1 cellular context compared by ENCODE assay signal in genomic region chr12:69739287-69740191, GRCh38.
TF ChIP-seq lines count a peak whose summit lies in the region.

No MANE protein-coding gene starts in this region.

TF ChIP-seq in HEK293, 187 proteins besides CTCF, POLR2A, EP300 and RAD21 (continued from another document and continues in another):
- TF ChIP-seq PRDM4 (tag by site-specific recombination; IDR thresholded peaks at IDR 0.05) (no peak), ZNF350 (tag by site-specific recombination; IDR thresholded peaks at IDR 0.05) (no peak), ZNF629 (tag by site-specific recombination; IDR thresholded peaks at IDR 0.05) (peak; percentile 53; the same call in 1 of the 2 replicates), ZFP3 (tag by site-specific recombination; IDR thresholded peaks at IDR 0.05; ENCODE audit: low read depth) (no peak), ZNF311 (tag by site-specific recombination; IDR thresholded peaks at IDR 0.05; ENCODE audit: borderline replicate concordance) (no peak), ZNF561 (tag by site-specific recombination; IDR thresholded peaks at IDR 0.05; ENCODE audit: borderline replicate concordance) (no peak), ZNF132 (tag by site-specific recombination; IDR thresholded peaks at IDR 0.05; ENCODE audit: borderline replicate concordance) (no peak), ZNF280D (tag by site-specific recombination; IDR thresholded peaks at IDR 0.05) (no peak), ZBTB26 (tag by site-specific recombination; optimal IDR thresholded peaks at IDR 0.05) (peak; percentile 86), ZNF645 (tag by site-specific recombination; IDR thresholded peaks at IDR 0.05) (no peak), MYNN (tag by site-specific recombination; IDR thresholded peaks at IDR 0.05; ENCODE audit: borderline replicate concordance) (peak; percentile 50; the same call in 1 of the 2 replicates), ZNF341 (tag by site-specific recombination; IDR thresholded peaks at IDR 0.05; ENCODE audit: low read depth) (peak; percentile 28; the same call in 1 of the 2 replicates), ZNF488 (tag by site-specific recombination; IDR thresholded peaks at IDR 0.05) (no peak), ZNF10 (tag by site-specific recombination; IDR thresholded peaks at IDR 0.05) (no peak), HOXD13 (CRISPR knock-in tag; IDR thresholded peaks at IDR 0.05; ENCODE audit: borderline replicate concordance) (no peak), ZNF639 (tag by site-specific recombination; IDR thresholded peaks at IDR 0.05) (no peak), ZNF600 (tag by site-specific recombination; IDR thresholded peaks at IDR 0.05) (peak; percentile 87), ZNF510 (tag by site-specific recombination; IDR thresholded peaks at IDR 0.05; ENCODE audit: insufficient replicate concordance) (no peak), ZNF202 (tag by site-specific recombination; IDR thresholded peaks at IDR 0.05; ENCODE audit: borderline replicate concordance) (no peak), OSR2 (tag by site-specific recombination; IDR thresholded peaks at IDR 0.05) (peak; percentile 78), ZNF24 (tag by site-specific recombination; IDR thresholded peaks at IDR 0.05) (no peak), GLIS2 (tag by site-specific recombination; IDR thresholded peaks at IDR 0.05) (peak; percentile 55), ZNF558 (tag by site-specific recombination; IDR thresholded peaks at IDR 0.05) (peak; percentile 65; the same call in 1 of the 2 replicates), OVOL3 (tag by site-specific recombination; IDR thresholded peaks at IDR 0.05) (no peak), ZNF398 (tag by site-specific recombination; IDR thresholded peaks at IDR 0.05) (no peak), ZBTB49 (tag by site-specific recombination; IDR thresholded peaks at IDR 0.05; ENCODE audit: low read depth) (no peak), ZEB2 (tag by site-specific recombination; IDR thresholded peaks at IDR 0.05) (peak; percentile 89), KLF17 (tag by site-specific recombination; IDR thresholded peaks at IDR 0.05) (peak; percentile 34; the same call in 1 of the 2 replicates), ZNF660 (tag by site-specific recombination; IDR thresholded peaks at IDR 0.05) (no peak), SALL2 (tag by site-specific recombination; IDR thresholded peaks at IDR 0.05; ENCODE audit: borderline replicate concordance) (no peak), ZNF133 (tag by site-specific recombination; IDR thresholded peaks at IDR 0.05) (peak; percentile 56), ZXDB (tag by site-specific recombination; IDR thresholded peaks at IDR 0.05) (peak; percentile 23; the same call in 1 of the 2 replicates), ZNF701 (tag by site-specific recombination; IDR thresholded peaks at IDR 0.05) (no peak), ZNF692 (tag by site-specific recombination; IDR thresholded peaks at IDR 0.05) (peak; percentile 86), BCL11B (tag by site-specific recombination; IDR thresholded peaks at IDR 0.05; ENCODE audit: low read depth) (no peak), REST (tag by site-specific recombination; IDR thresholded peaks at IDR 0.05) (no peak), ZNF777 (tag by site-specific recombination; IDR thresholded peaks at IDR 0.05; ENCODE audit: borderline replicate concordance) (no peak), ZNF785 (tag by site-specific recombination; IDR thresholded peaks at IDR 0.05) (no peak)
